Comparison of ENCODE assay signal across 24 cellular contexts in genomic region chr14:79627058-79627457, GRCh38.
"Had no signal": no experiment of that assay in that cellular context is flagged by ENCODE, and none has a peak within 500 bp of the region (broad histone marks: within the 10 kb centered on the region; RNA-seq: fewer than 3 reads in every experiment).

No MANE protein-coding gene starts in this region.

- H3K4me3 ChIP-seq: ascending aorta, cardiac muscle cell, Peyer's patch, SJSA1 had no signal

- H3K4me2 ChIP-seq: SK-N-SH had no signal

- H3K27ac ChIP-seq: ascending aorta, cardiac muscle cell, Peyer's patch, SJSA1 had no signal

- H3K9me3 ChIP-seq: ascending aorta, Peyer's patch, SJSA1, SK-N-SH had no signal

- H3K4me1 ChIP-seq: ascending aorta, Peyer's patch, SJSA1 had no signal

- H3K36me3 ChIP-seq: ascending aorta, cardiac muscle cell, Peyer's patch, SJSA1 had no signal

- H3K27me3 ChIP-seq: ascending aorta, cardiac muscle cell, Peyer's patch, SJSA1 had no signal

- H3K9ac ChIP-seq: SK-N-SH had no signal

- FAIRE-seq: TTC549 had no signal

- DNase-seq: activated CD4-positive, alpha-beta T cell treated with anti-CD3 and anti-CD28 coated beads, Interleukin-2, amount 10 ng/mL, durations not matched to agents 24 days and 14 days; activated CD4-positive, alpha-beta T cell treated with anti-CD3 and anti-CD28 coated beads, Interleukin-2, amount 50 U/mL, for 4 hours; activated CD8-positive, alpha-beta T cell treated with anti-CD3 and anti-CD28 coated beads, Interleukin-2, amount 10 ng/mL, durations not matched to agents 7 days and 5 days; activated gamma-delta T cell; activated naive CD4-positive, alpha-beta T cell treated with Interleukin-2 at 50 U/mL for 16 hours; activated naive CD8-positive, alpha-beta T cell treated with anti-CD3 and anti-CD28 coated beads, Interleukin-2, amount 10 ng/mL, durations not matched to agents 7 days and 5 days; activated T-cell treated with anti-CD3 and anti-CD28 coated beads, Interleukin-2, amount 50 U/mL, for 24 hours; amygdala; Karpas-422; NCI-H1105; NCI-H1417 treated with DMSO at 0.1 percent for 48 hours; NCI-H187 treated with DMSO at 0.1 percent for 48 hours; NCI-H2081; NCI-H345; NCI-H524 treated with DMSO at 0.1 percent for 48 hours; PC-3; Peyer's patch; RPMI8226; SHP77 treated with DMSO at 0.1 percent for 48 hours; SK-N-SH had no signal

- ATAC-seq: activated CD8-positive, alpha-beta T cell treated with anti-CD3 and anti-CD28 coated beads, Interleukin-2, amount 10 ng/mL, durations not matched to agents 7 days and 5 days; PC-3 had no signal
